ENCODE assay signal across 23 cellular contexts in the genomic region with DNA sequence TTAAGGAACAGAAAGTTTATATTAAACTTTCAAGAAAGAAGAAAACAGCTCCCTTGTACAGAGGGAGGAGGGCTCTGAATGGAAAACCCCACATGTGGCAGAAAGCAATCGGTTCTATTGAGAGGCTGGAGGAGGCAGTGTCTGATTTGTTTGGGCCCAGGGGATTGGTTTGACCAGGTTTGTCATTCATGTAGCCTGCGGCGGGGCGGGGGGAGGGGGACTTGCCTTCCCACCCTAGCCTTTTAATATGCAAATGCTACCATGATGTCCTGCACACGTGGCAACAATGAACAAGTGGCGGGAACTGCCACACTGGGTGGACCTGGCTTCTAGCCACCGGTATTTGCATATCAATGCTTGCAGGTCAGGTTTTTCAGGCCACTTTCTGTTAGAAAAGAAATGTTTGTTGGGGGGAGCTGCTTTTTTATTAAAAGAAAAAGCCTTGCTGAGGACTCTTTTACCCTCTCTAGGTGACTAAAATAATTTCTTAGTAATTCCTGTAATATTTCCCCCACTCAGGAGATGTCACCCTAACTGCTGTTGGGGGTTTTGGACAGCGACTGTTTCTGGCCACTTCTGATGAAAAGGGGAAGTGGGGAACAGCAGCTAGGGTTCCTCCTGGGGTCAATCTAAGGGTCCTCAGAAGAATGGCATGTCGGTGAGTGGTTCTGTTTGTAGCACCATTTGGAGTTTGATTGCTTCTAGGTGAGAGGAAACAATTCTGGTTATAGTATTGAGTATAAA.
DNase-seq lines count a peak whose midpoint lies in the region; TF ChIP-seq lines count a peak whose summit lies in the region.
"Had no signal": no experiment of that assay in that cellular context is flagged by ENCODE, and none has a peak within 500 bp of the region (broad histone marks: within the 10 kb centered on the region; RNA-seq: fewer than 3 reads in every experiment).

No MANE protein-coding gene starts in this region.

- no peaks in the 10 kb centered on the region for H3K36me3 ChIP-seq in endodermal cell (ENCODE audit: control insufficient read depth, insufficient read depth, low read length)
- H3K36me3 ChIP-seq: Peyer's patch, upper lobe of left lung had no signal

- H3K27me3 ChIP-seq in endodermal cell (ENCODE audit: control insufficient read depth, insufficient read depth, low read length, poor library complexity, severe bottlenecking), result no peaks in the 10 kb centered on the region
- H3K27me3 ChIP-seq: Peyer's patch, upper lobe of left lung had no signal

- H3K27ac Mint-ChIP-seq in endodermal cell (no peak overlapping the region), progenitor cell of endocrine pancreas (no peak overlapping the region)

- H3K36me3 Mint-ChIP-seq in endodermal cell (ENCODE audit: low read depth), result peaks cover 14% of the 10 kb centered on the region
- peaks cover 4% of the 10 kb centered on the region for H3K36me3 Mint-ChIP-seq in progenitor cell of endocrine pancreas (ENCODE audit: insufficient read depth)

- no peaks in the 10 kb centered on the region for H3K4me1 ChIP-seq in endodermal cell (ENCODE audit: control insufficient read depth, insufficient read depth, low read length)
- H3K4me1 ChIP-seq: Peyer's patch, upper lobe of left lung had no signal

- no peak overlapping the region for H3K27ac ChIP-seq in endodermal cell (ENCODE audit: low read depth, low read length)
- H3K27ac ChIP-seq: epithelial cell of prostate, Peyer's patch, SK-N-MC, upper lobe of left lung had no signal

- peaks cover 44% of the 10 kb centered on the region for H3K9me3 Mint-ChIP-seq in endodermal cell
- H3K9me3 Mint-ChIP-seq in progenitor cell of endocrine pancreas (ENCODE audit: low read depth), result peaks cover 19% of the 10 kb centered on the region

- no peak overlapping the region for H3K4me3 Mint-ChIP-seq in endodermal cell
- H3K4me3 Mint-ChIP-seq in progenitor cell of endocrine pancreas (ENCODE audit: low read depth), result no peak overlapping the region
- H3K4me3 Mint-ChIP-seq: activated T-cell treated with anti-CD3 and anti-CD28 coated beads, Interleukin-2, amount 50 U/mL, for 4 hours had no signal

- H3K9ac ChIP-seq in endodermal cell (ENCODE audit: extremely low read depth, low read length, poor library complexity, severe bottlenecking), result no peak overlapping the region

- DNase-seq in NCI-H748 (lab: John Stamatoyannopoulos, UW; ENCODE audit: unreplicated experiment), result peak; percentile 14
- no peak for DNase-seq in NCI-H748 treated with DMSO at 0.1 percent for 48 hours (lab: John Stamatoyannopoulos, UW)
- DNase-seq in NCI-H526 (lab: John Stamatoyannopoulos, UW), result peak; percentile 96 to 97
- DNase-seq in endodermal cell, result peak; percentile 88
- DNase-seq in progenitor cell of endocrine pancreas (ENCODE audit: low spot score, unreplicated experiment), result no peak
- no peak for DNase-seq in OCI-M1 (lab: John Stamatoyannopoulos, UW)
- no peak for DNase-seq in NCI-H524 treated with DMSO at 0.1 percent for 48 hours (lab: John Stamatoyannopoulos, UW)
- no peak for DNase-seq in NCI-H774 (lab: John Stamatoyannopoulos, UW)
- DNase-seq: 8988T; activated CD4-positive, CD25-positive, alpha-beta regulatory T cell treated with anti-CD3 and anti-CD28 coated beads, Interleukin-2, amount 50 U/mL, for 72 hours; activated CD8-positive, alpha-beta memory T cell treated with anti-CD3 and anti-CD28 coated beads for 24 hours; activated naive CD4-positive, alpha-beta T cell treated with Interleukin-2 at 50 U/mL for 16 hours; activated T-cell treated with anti-CD3 and anti-CD28 coated beads, Interleukin-2, amount 50 U/mL, for 4 hours; amygdala; GOT3; NCI-H1436; NCI-H2171; Peyer's patch; stimulated activated CD8-positive, alpha-beta memory T cell treated with anti-CD3 and anti-CD28 coated beads, Interleukin-4, amount 100 ng/mL, for 48 hours; T1000; upper lobe of left lung had no signal

- no peak for TF ChIP-seq CTCF in endodermal cell (conservative IDR thresholded peaks at IDR 0.05)
- no peak for TF ChIP-seq CTCF in progenitor cell of endocrine pancreas (IDR thresholded peaks at IDR 0.05; ENCODE audit: unreplicated experiment)

- H3K9me3 ChIP-seq in endodermal cell (ENCODE audit: control insufficient read depth, low read length), result peaks cover 66% of the 10 kb centered on the region
- H3K9me3 ChIP-seq: Peyer's patch had no signal

- H3K27me3 Mint-ChIP-seq in endodermal cell (ENCODE audit: insufficient read depth) (peaks cover 2% of the 10 kb centered on the region), progenitor cell of endocrine pancreas (no peaks in the 10 kb centered on the region)

- H3K4me1 Mint-ChIP-seq in endodermal cell, result peaks cover 3% of the 10 kb centered on the region
- no peaks in the 10 kb centered on the region for H3K4me1 Mint-ChIP-seq in progenitor cell of endocrine pancreas (ENCODE audit: low read depth)

- no peak overlapping the region for H3K4me3 ChIP-seq in endodermal cell (ENCODE audit: low read length)
- H3K4me3 ChIP-seq: Peyer's patch, SK-N-MC, upper lobe of left lung had no signal

- whole genome bisulfite sequencing in endodermal cell (ENCODE audit: insufficient coverage in 1 of 2, insufficient read length in 1 of 2), 2 experiments, result 62 to 70% methylated on average over 5 to 9 of the region's 9 CpGs

Comparison
In these comparisons a context has a peak if more than half of its experiments do, and no peak if none do; other contexts are left out.
1. DNase-seq: peak in NCI-H748 (single experiment), NCI-H526 (2 of 2) and endodermal cell (single experiment); none in NCI-H748 treated with DMSO at 0.1 percent for 48 hours (single experiment), progenitor cell of endocrine pancreas (single experiment), OCI-M1 (single experiment), NCI-H524 treated with DMSO at 0.1 percent for 48 hours (single experiment) and NCI-H774 (single experiment).